In the genomic region with DNA sequence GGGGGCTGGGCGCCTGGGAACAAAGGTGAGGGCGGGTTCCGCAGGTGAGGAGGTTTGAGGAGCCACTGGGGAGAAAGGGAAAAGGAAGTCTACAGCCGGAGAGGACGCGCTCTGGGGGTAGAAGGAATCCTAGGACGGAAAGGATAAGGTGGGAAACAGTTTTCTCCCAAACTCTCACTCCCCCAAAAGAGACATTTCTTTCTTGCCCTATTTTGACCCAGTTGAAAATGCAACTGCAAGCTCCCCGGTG, we compare ENCODE assay signal across 8 cellular contexts. TPM values are rescaled to one million over a fixed set of nuclear protein-coding genes. Genes with fewer than 3 reads are reported as not detected.
DNase-seq lines count a peak whose midpoint lies in the region; ATAC-seq, FAIRE-seq and TF ChIP-seq lines count a peak whose summit lies in the region.

No MANE protein-coding gene starts in this region.

- H3K27ac ChIP-seq in astrocyte (ENCODE audit: low read depth, low read length) (peak overlapping the region; percentile 69), lower lobe of right lung (peak overlapping the region; percentile 96), urinary bladder (ENCODE audit: low read depth) (peak overlapping the region; percentile 98)

- H3K9me3 Mint-ChIP-seq in astrocyte (ENCODE audit: unreplicated experiment) = no peaks in the 10 kb centered on the region

- H3K27me3 Mint-ChIP-seq in astrocyte (ENCODE audit: low read depth, unreplicated experiment) = no peaks in the 10 kb centered on the region

- peaks cover 79% of the 10 kb centered on the region for H3K79me2 ChIP-seq in astrocyte (ENCODE audit: insufficient read depth, low read length)

- peak overlapping the region; percentile 95 for H3K4me2 ChIP-seq in astrocyte (ENCODE audit: low read length)

- H3K27ac Mint-ChIP-seq in astrocyte (ENCODE audit: unreplicated experiment) = peak overlapping the region; percentile 77

- TF ChIP-seq CTCF in BE2C (IDR thresholded peaks at IDR 0.05; ENCODE audit: low read depth, low read length) = no peak
- no peak for TF ChIP-seq CTCF in astrocyte (IDR thresholded peaks at IDR 0.05; ENCODE audit: insufficient read depth, low read depth, low read length)
- no peak for TF ChIP-seq CTCF in lower lobe of right lung (IDR thresholded peaks at IDR 0.05)

- H3K36me3 Mint-ChIP-seq in astrocyte (ENCODE audit: low read depth, unreplicated experiment) = peaks cover 15% of the 10 kb centered on the region

- H3K36me3 ChIP-seq in BE2C (peaks cover 15% of the 10 kb centered on the region), astrocyte (ENCODE audit: insufficient read depth, low read length) (peaks cover 7% of the 10 kb centered on the region), lower lobe of right lung (peaks cover 5% of the 10 kb centered on the region), urinary bladder (ENCODE audit: insufficient read depth) (no peaks in the 10 kb centered on the region)

- ATAC-seq in lower lobe of right lung = peak in 1 of 2 donors; percentile 3
- ATAC-seq in GM18861 (IDR thresholded peaks at IDR 0.05; ENCODE audit: unreplicated experiment) = no peak

- peak overlapping the region; percentile 92 for H3K4me3 ChIP-seq in BE2C (ENCODE audit: low read depth, low read length)
- peak overlapping the region; percentile 87 for H3K4me3 ChIP-seq in astrocyte (ENCODE audit: insufficient read depth, low read depth, low read length)
- H3K4me3 ChIP-seq in lower lobe of right lung = peak overlapping the region; percentile 91
- H3K4me3 ChIP-seq in urinary bladder (ENCODE audit: low read depth, low read length) = peak overlapping the region; percentile 59

- H3K4me3 Mint-ChIP-seq in astrocyte (ENCODE audit: unreplicated experiment) = peak overlapping the region; percentile 94

- H4K20me1 ChIP-seq in astrocyte (ENCODE audit: insufficient read depth, low read length) = peaks cover 64% of the 10 kb centered on the region

- no peaks in the 10 kb centered on the region for H3K4me1 ChIP-seq in BE2C
- peaks cover 5% of the 10 kb centered on the region for H3K4me1 ChIP-seq in astrocyte (ENCODE audit: insufficient read depth, low read length)
- H3K4me1 ChIP-seq in lower lobe of right lung = peaks cover 55% of the 10 kb centered on the region
- peaks cover 2% of the 10 kb centered on the region for H3K4me1 ChIP-seq in urinary bladder (ENCODE audit: insufficient read depth)

- H3K9ac ChIP-seq in astrocyte (ENCODE audit: low read length) = peak overlapping the region; percentile 92

- H3K9me3 ChIP-seq in BE2C = no peaks in the 10 kb centered on the region
- H3K9me3 ChIP-seq in astrocyte (ENCODE audit: insufficient read depth, low read depth, low read length) = no peaks in the 10 kb centered on the region
- no peaks in the 10 kb centered on the region for H3K9me3 ChIP-seq in lower lobe of right lung

- no peak for DNase-seq in BE2C
- peak; percentile 71 for DNase-seq in HT1080 (ENCODE audit: low read depth)
- DNase-seq in astrocyte (ENCODE audit: low read depth) = peak; percentile 44
- no peak for DNase-seq in lower lobe of right lung
- no peak for DNase-seq in COLO829 (ENCODE audit: low spot score)
- DNase-seq in kidney glomerular epithelial cell (lab: John Stamatoyannopoulos, UW) = no peak

- H3K27me3 ChIP-seq in BE2C (no peaks in the 10 kb centered on the region), astrocyte (ENCODE audit: insufficient read depth, low read length) (no peaks in the 10 kb centered on the region), lower lobe of right lung (ENCODE audit: low read depth) (no peaks in the 10 kb centered on the region)

- intact Hi-C loops in lower lobe of right lung (cut with DNase I) = no loop called here

- peak overlapping the region; percentile 96 for H2AFZ ChIP-seq in astrocyte (ENCODE audit: low read depth, low read length)

- no peak for FAIRE-seq in astrocyte (lab: Jason Lieb, UNC)

- 0% methylated on average over 8 of the region's 8 CpGs for WGBS in urinary bladder

- peaks cover 21% of the 10 kb centered on the region for H3K4me1 Mint-ChIP-seq in astrocyte (ENCODE audit: low read depth, unreplicated experiment)

RNA-seq across cellular contexts. Expression of a gene that starts 0.7 kb away (rescaled TPM):
- polyA plus RNA-seq in BE2C (2012; ENCODE audit: insufficient read depth, insufficient read length, low read depth) = 150 TPM
- 168 and 203 TPM in 2 replicates for total RNA-seq in HT1080 (2014; rRNA removed; shearing (Covaris generic))
- polyA plus RNA-seq in HT1080 (2015; cell fraction: cytosol; rRNA removed) = 232 and 263 TPM in 2 replicates
- polyA plus RNA-seq in HT1080 (2015; cell fraction: nucleus; rRNA removed) = 104 and 118 TPM in 2 replicates
- total RNA-seq in astrocyte (106 and 118 TPM in 2 replicates), lower lobe of right lung (129 TPM), urinary bladder (64.5 TPM)
- 132 TPM for polyA plus RNA-seq in urinary bladder

RNA-seq across cellular contexts. Expression of a gene that starts 0.7 kb away (rescaled TPM):
- polyA plus RNA-seq in BE2C (2012; ENCODE audit: insufficient read depth, insufficient read length, low read depth) = 4.9 TPM
- 6.5 and 8.0 TPM in 2 replicates for total RNA-seq in HT1080 (2014; rRNA removed; shearing (Covaris generic))
- 8.4 and 10.2 TPM in 2 replicates for polyA plus RNA-seq in HT1080 (2015; cell fraction: cytosol; rRNA removed)
- 9.2 and 10.8 TPM in 2 replicates for polyA plus RNA-seq in HT1080 (2015; cell fraction: nucleus; rRNA removed)
- total RNA-seq in astrocyte (7.7 and 8.7 TPM in 2 replicates), lower lobe of right lung (29.7 TPM), urinary bladder (11.6 TPM)
- 4.8 TPM for polyA plus RNA-seq in urinary bladder

Comparison
In these comparisons a context has a peak if more than half of its experiments do, and no peak if none do; other contexts are left out.
1. DNase-seq: peak in HT1080 (single experiment) and astrocyte (single experiment); none in BE2C (single experiment), lower lobe of right lung (single experiment), COLO829 (single experiment) and kidney glomerular epithelial cell (single experiment).
2. Peak in every context shown above with its lines, with median percentiles within 50 percentile points of each other: H3K4me3 ChIP-seq and H3K27ac ChIP-seq.